8 cellular contexts compared by ENCODE assay signal in the genomic region with DNA sequence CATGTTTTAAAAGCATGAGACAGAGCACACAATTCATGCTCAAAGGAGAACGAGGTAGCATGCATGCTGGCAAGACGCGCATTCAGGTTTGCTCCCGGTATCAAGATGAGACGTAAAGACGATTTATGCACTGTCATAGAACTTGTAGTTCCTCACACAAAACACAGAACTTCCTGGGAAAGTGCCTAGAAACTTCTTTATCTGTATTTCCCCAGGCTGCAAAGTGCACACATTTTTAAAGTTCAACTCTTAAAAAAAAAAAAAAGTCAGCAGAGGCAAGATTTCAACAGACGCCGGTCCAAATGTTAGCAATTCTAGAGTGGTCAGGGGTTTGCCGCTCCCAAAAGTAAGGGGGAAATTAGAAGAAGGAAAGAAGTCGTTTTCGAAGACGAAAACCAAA.
DNase-seq lines count a peak whose midpoint lies in the region; ATAC-seq and TF ChIP-seq lines count a peak whose summit lies in the region.

No MANE protein-coding gene starts in this region.

- peak overlapping the region; percentile 61 to 76 for H3K27ac ChIP-seq in testis

- H3K4me1 Mint-ChIP-seq in T-helper 2 cell treated with Interferon-gamma antibody and Interleukin-4, amounts not matched to agents 5 μg/mL and 100 μg/mL, for 36 hours (ENCODE audit: low read depth) = peaks cover 7% of the 10 kb centered on the region
- peaks cover 11% of the 10 kb centered on the region for H3K4me1 Mint-ChIP-seq in activated T-helper 1 cell treated with anti-CD3 and anti-CD28 coated beads, Interleukin-12 subunit alpha, Interleukin-12 subunit beta, Interleukin-2, Interleukin-4 antibody, amounts not matched to agents 30 ng/mL and 10 ng/mL and 1 ng/mL, durations not matched to agents 14 hours and 24 hours and 36 hours (ENCODE audit: low read depth)

- WGBS in testis, 2 donors = 26 to 28% methylated on average over 12 of the region's 12 CpGs

- peaks cover 37% of the 10 kb centered on the region for H3K4me1 ChIP-seq in testis

- H3K9me3 Mint-ChIP-seq in T-helper 2 cell treated with Interferon-gamma antibody and Interleukin-4, amounts not matched to agents 5 μg/mL and 100 μg/mL, for 36 hours = no peaks in the 10 kb centered on the region
- H3K9me3 Mint-ChIP-seq in activated T-helper 1 cell treated with anti-CD3 and anti-CD28 coated beads, Interleukin-12 subunit alpha, Interleukin-12 subunit beta, Interleukin-2, Interleukin-4 antibody, amounts not matched to agents 30 ng/mL and 10 ng/mL and 1 ng/mL, durations not matched to agents 14 hours and 24 hours and 36 hours = no peaks in the 10 kb centered on the region

- no peaks in the 10 kb centered on the region for H3K36me3 Mint-ChIP-seq in T-helper 2 cell treated with Interferon-gamma antibody and Interleukin-4, amounts not matched to agents 5 μg/mL and 100 μg/mL, for 36 hours (ENCODE audit: low read depth)
- H3K36me3 Mint-ChIP-seq in activated T-helper 1 cell treated with anti-CD3 and anti-CD28 coated beads, Interleukin-12 subunit alpha, Interleukin-12 subunit beta, Interleukin-2, Interleukin-4 antibody, amounts not matched to agents 30 ng/mL and 10 ng/mL and 1 ng/mL, durations not matched to agents 14 hours and 24 hours and 36 hours (ENCODE audit: low read depth) = no peaks in the 10 kb centered on the region

- no peaks in the 10 kb centered on the region for H3K9me3 ChIP-seq in testis

- peak overlapping the region; percentile 47 for H3K4me3 Mint-ChIP-seq in T-helper 2 cell treated with Interferon-gamma antibody and Interleukin-4, amounts not matched to agents 5 μg/mL and 100 μg/mL, for 36 hours
- H3K4me3 Mint-ChIP-seq in activated T-helper 1 cell treated with anti-CD3 and anti-CD28 coated beads, Interleukin-12 subunit alpha, Interleukin-12 subunit beta, Interleukin-2, Interleukin-4 antibody, amounts not matched to agents 30 ng/mL and 10 ng/mL and 1 ng/mL, durations not matched to agents 14 hours and 24 hours and 36 hours = peak overlapping the region; percentile 11

- intact Hi-C loops in activated T-helper 1 cell treated with anti-CD3 and anti-CD28 coated beads, Interleukin-12 subunit alpha, Interleukin-12 subunit beta, Interleukin-2, Interleukin-4 antibody, amounts not matched to agents 30 ng/mL and 10 ng/mL and 1 ng/mL, durations not matched to agents 14 hours and 24 hours and 36 hours (cut with micrococcal nuclease) = loop anchor here (5.0 kb wide), 1 partner anchor 589 kb away; no protein-coding TSS in a partner anchor
- intact Hi-C loops in testis (cut with DNase I; ENCODE audit: low total_unique reads) = loop anchor here (10.0 kb wide), 1 partner anchor 596 kb away; no protein-coding TSS in a partner anchor

- no peak for TF ChIP-seq CTCF in testis (IDR thresholded peaks at IDR 0.05)

- H3K36me3 ChIP-seq in testis (ENCODE audit: low read depth, missing control alignments) = no peaks in the 10 kb centered on the region

- peak overlapping the region; percentile 34 for H3K4me3 ChIP-seq in testis

- no peak overlapping the region for H3K27ac Mint-ChIP-seq in T-helper 2 cell treated with Interferon-gamma antibody and Interleukin-4, amounts not matched to agents 5 μg/mL and 100 μg/mL, for 36 hours
- H3K27ac Mint-ChIP-seq in activated T-helper 1 cell treated with anti-CD3 and anti-CD28 coated beads, Interleukin-12 subunit alpha, Interleukin-12 subunit beta, Interleukin-2, Interleukin-4 antibody, amounts not matched to agents 30 ng/mL and 10 ng/mL and 1 ng/mL, durations not matched to agents 14 hours and 24 hours and 36 hours = no peak overlapping the region

- DNase-seq in T-helper 2 cell treated with Interferon-gamma antibody and Interleukin-4, amounts not matched to agents 5 μg/mL and 100 μg/mL, for 36 hours (ENCODE audit: low spot score) = no peak
- DNase-seq in T-helper 2 cell (no peak), left lobe of liver (ENCODE audit: low spot score) (no peak), testis (no peak), HuH-7.5 (ENCODE audit: low spot score) (no peak), ureter (ENCODE audit: low spot score) (no peak)
- no peak for DNase-seq in activated T-helper 1 cell treated with anti-CD3 and anti-CD28 coated beads, Interleukin-12 subunit alpha, Interleukin-12 subunit beta, Interleukin-2, Interleukin-4 antibody, amounts not matched to agents 30 ng/mL and 10 ng/mL and 1 ng/mL, durations not matched to agents 14 hours and 24 hours and 36 hours (ENCODE audit: low spot score)
- DNase-seq in stimulated activated naive CD4-positive, alpha-beta T cell treated with Interleukin-2 at 50 U/mL for 16 hours (lab: John Stamatoyannopoulos, UW) = no peak

- H3K27me3 ChIP-seq in testis = no peaks in the 10 kb centered on the region

- ATAC-seq in left lobe of liver = peak; percentile 28

- H3K27me3 Mint-ChIP-seq in T-helper 2 cell treated with Interferon-gamma antibody and Interleukin-4, amounts not matched to agents 5 μg/mL and 100 μg/mL, for 36 hours (ENCODE audit: low read depth) = peaks cover 5% of the 10 kb centered on the region
- peaks cover 11% of the 10 kb centered on the region for H3K27me3 Mint-ChIP-seq in activated T-helper 1 cell treated with anti-CD3 and anti-CD28 coated beads, Interleukin-12 subunit alpha, Interleukin-12 subunit beta, Interleukin-2, Interleukin-4 antibody, amounts not matched to agents 30 ng/mL and 10 ng/mL and 1 ng/mL, durations not matched to agents 14 hours and 24 hours and 36 hours (ENCODE audit: insufficient read depth)

- TF ChIP-seq POLR2A in testis (IDR thresholded peaks at IDR 0.05) = no peak
